ENCODE assay signal across 15 cellular contexts in the genomic region with DNA sequence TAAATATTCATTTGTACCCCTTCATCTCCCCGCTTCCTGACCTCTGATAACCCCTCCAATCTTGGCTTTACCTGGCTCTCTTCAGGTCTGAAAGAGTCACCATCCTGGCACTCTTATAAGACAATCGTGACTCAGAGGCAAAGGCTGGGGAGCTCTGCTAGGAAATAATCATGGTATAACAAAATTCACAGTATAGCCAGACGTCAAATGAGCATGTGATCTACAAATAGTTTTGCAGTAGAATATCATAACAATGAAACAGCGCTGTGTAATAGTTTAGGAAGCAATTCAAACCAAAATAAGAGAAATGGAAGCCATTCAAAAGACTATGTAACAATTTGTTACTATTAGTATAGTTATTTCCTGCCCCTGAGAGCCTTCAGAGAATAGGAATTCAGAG. TPM values are rescaled to one million over a fixed set of nuclear protein-coding genes. Genes with fewer than 3 reads are reported as not detected.
DNase-seq lines count a peak whose midpoint lies in the region; ATAC-seq lines count a peak whose summit lies in the region.
"Had no signal": no experiment of that assay in that cellular context is flagged by ENCODE, and none has a peak within 500 bp of the region (broad histone marks: within the 10 kb centered on the region; RNA-seq: fewer than 3 reads in every experiment).

No MANE protein-coding gene starts in this region.

- ATAC-seq in T-cell (replicated peaks in 1 of 4) (no peak), GM18907 (IDR thresholded peaks at IDR 0.05; ENCODE audit: unreplicated experiment) (no peak)

- no peak for DNase-seq in activated T-cell treated with anti-CD3 and anti-CD28 coated beads, Interleukin-2, amount 50 U/mL, for 24 hours
- DNase-seq in activated T-cell treated with anti-CD3 and anti-CD28 coated beads, Interleukin-2, amount 50 U/mL, for 48 hours = no peak
- DNase-seq in T-cell (no peak), epithelial cell of prostate (ENCODE audit: low read depth, low spot score) (no peak), GDM1 (lab: John Stamatoyannopoulos, UW) (no peak), SK-N-DZ (ENCODE audit: low spot score) (no peak)
- DNase-seq: erythroblast, Karpas-422, NCI-H2227 treated with DMSO at 0.1 percent for 48 hours, RPMI8226, WERI-Rb-1 had no signal

- H3K27ac Mint-ChIP-seq in activated T-cell treated with anti-CD3 and anti-CD28 coated beads, Interleukin-2, amount 50 U/mL, for 24 hours = no peak overlapping the region
- no peak overlapping the region for H3K27ac Mint-ChIP-seq in T-cell

- POLR2A ChIA-PET in T-cell (lab: Charles Lee) = no interaction called here

- H3K4me3 ChIP-seq in skeletal muscle satellite cell (ENCODE audit: low read length) = no peak overlapping the region
- H3K4me3 ChIP-seq: prostate gland had no signal

- no peaks in the 10 kb centered on the region for H3K9me3 Mint-ChIP-seq in activated T-cell treated with anti-CD3 and anti-CD28 coated beads, Interleukin-2, amount 50 U/mL, for 24 hours
- no peaks in the 10 kb centered on the region for H3K9me3 Mint-ChIP-seq in T-cell

- CTCF ChIA-PET in T-cell (lab: Charles Lee) = no interaction called here

- H3K36me3 ChIP-seq in skeletal muscle satellite cell (ENCODE audit: insufficient read depth, low read length) = no peaks in the 10 kb centered on the region
- H3K36me3 ChIP-seq: prostate gland, WERI-Rb-1 had no signal

- peaks cover 8% of the 10 kb centered on the region for H3K4me1 Mint-ChIP-seq in activated T-cell treated with anti-CD3 and anti-CD28 coated beads, Interleukin-2, amount 50 U/mL, for 24 hours (ENCODE audit: low read depth)
- peaks cover 7 to 11% (median 11%) of the 10 kb centered on the region in 3 donors for H3K4me1 Mint-ChIP-seq in T-cell

- no peaks in the 10 kb centered on the region for H3K9me3 ChIP-seq in skeletal muscle satellite cell (replicated peaks; ENCODE audit: low read length)
- H3K9me3 ChIP-seq: prostate gland had no signal

- H3K4me1 ChIP-seq in skeletal muscle satellite cell (ENCODE audit: control insufficient read depth, insufficient read depth, low read length) = peaks cover 55% of the 10 kb centered on the region
- H3K4me1 ChIP-seq: prostate gland had no signal

- H3K4me2 ChIP-seq in skeletal muscle satellite cell (ENCODE audit: low read length) = peak overlapping the region; percentile 55

- H3K27me3 Mint-ChIP-seq in activated T-cell treated with anti-CD3 and anti-CD28 coated beads, Interleukin-2, amount 50 U/mL, for 24 hours = no peaks in the 10 kb centered on the region
- no peaks in the 10 kb centered on the region for H3K27me3 Mint-ChIP-seq in T-cell

- peak overlapping the region; percentile 70 for H3K9ac ChIP-seq in skeletal muscle satellite cell (ENCODE audit: low read depth, low read length)

- H3K4me3 Mint-ChIP-seq in activated T-cell treated with anti-CD3 and anti-CD28 coated beads, Interleukin-2, amount 50 U/mL, for 24 hours = peak overlapping the region; percentile 2
- peak overlapping the region; percentile 21 to 46 (median 45) for H3K4me3 Mint-ChIP-seq in T-cell

- no peaks in the 10 kb centered on the region for H3K36me3 Mint-ChIP-seq in activated T-cell treated with anti-CD3 and anti-CD28 coated beads, Interleukin-2, amount 50 U/mL, for 24 hours (ENCODE audit: low read depth)
- no peaks in the 10 kb centered on the region for H3K36me3 Mint-ChIP-seq in T-cell

- peak overlapping the region; percentile 24 for H3K27ac ChIP-seq in epithelial cell of prostate
- H3K27ac ChIP-seq: prostate gland, WERI-Rb-1 had no signal

- no peaks in the 10 kb centered on the region for H3K27me3 ChIP-seq in skeletal muscle satellite cell (ENCODE audit: control insufficient read depth, insufficient read depth, low read length)

RNA-seq across cellular contexts. Expression of gene RXFP2, which starts 34.2 kb away (rescaled TPM):
- not detected for total RNA-seq in T-cell
- not detected in 2 replicates for total RNA-seq in skeletal muscle satellite cell (2012; rRNA removed)
- not detected in 2 replicates for polyA plus RNA-seq in SK-N-DZ (2014; cell fraction: cytosol; rRNA removed)
- polyA plus RNA-seq in SK-N-DZ (2014; cell fraction: nucleus; rRNA removed) = not detected in 2 replicates
- total RNA-seq: prostate gland, urinary bladder had no signal
- polyA plus RNA-seq: urinary bladder had no signal
